Comparison of ENCODE assay signal across 12 cellular contexts in the genomic region with DNA sequence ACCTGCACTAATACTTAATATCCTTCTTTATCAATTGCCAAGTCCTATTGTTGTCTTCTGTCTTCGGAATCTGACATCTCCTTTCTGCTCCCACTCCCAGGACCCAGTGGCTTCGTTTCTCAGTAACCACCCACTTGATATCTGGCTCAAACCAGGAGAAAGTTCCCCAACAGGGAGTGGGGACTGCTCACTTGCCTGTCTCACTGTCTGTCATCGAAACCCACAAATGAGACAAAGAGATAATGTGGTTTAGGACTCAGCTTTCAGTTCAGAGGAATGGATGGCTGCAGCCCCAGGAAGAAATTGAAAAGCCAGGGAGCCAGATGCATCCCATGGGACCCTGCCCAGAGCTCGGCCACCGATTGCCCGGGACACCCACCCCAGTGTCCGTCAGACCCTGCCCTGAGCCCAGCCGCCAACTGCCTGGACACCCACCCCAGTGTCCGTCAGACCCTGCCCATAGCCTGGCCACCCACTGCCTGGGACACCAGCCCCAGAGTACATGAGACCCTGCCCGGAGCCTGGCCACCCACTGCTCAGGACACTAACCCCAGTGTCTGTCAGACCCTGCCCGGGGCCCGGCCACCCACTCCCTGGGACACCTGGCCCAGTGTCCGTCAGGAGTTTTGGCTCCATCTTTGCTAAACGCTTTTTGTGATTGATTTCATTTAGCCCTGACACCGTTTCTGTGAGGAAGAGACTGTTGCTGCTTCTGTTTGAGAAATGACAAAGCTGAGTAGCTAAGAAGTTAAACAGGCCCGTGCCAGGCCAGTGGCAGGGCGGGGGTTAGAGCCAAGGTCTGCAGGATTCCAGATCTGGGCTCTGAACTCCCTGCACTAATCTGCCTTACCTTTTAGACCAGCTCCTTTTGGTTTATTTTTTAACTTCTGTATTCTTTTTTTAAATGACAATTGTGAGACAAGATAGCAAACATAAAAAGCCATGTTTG.
DNase-seq lines count a peak whose midpoint lies in the region; ATAC-seq, FAIRE-seq and TF ChIP-seq lines count a peak whose summit lies in the region.
"Had no signal": no experiment of that assay in that cellular context is flagged by ENCODE, and none has a peak within 500 bp of the region (broad histone marks: within the 10 kb centered on the region; RNA-seq: fewer than 3 reads in every experiment).

No MANE protein-coding gene starts in this region.

- ATAC-seq in A549 = peak; percentile 54 to 66; a peak in 4 of 6 replicates
- ATAC-seq in GM18868 (IDR thresholded peaks at IDR 0.05; ENCODE audit: unreplicated experiment) = peak; percentile 9
- ATAC-seq: mucosa of descending colon had no signal

- H3K9me3 ChIP-seq in A549 (no peaks in the 10 kb centered on the region), SJSA1 (replicated peaks) (no peaks in the 10 kb centered on the region), kidney (ENCODE audit: control insufficient read depth in 1 of 2, low read length in 2 of 2) (no peaks in the 10 kb centered on the region)
- H3K9me3 ChIP-seq: mucosa of descending colon had no signal

- H3K36me3 ChIP-seq in SJSA1 (no peaks in the 10 kb centered on the region), kidney (ENCODE audit: control insufficient read depth in 1 of 2, insufficient read depth in 2 of 2, low read length in 2 of 2) (no peaks in the 10 kb centered on the region)

- WGBS in A549 (ENCODE audit: missing lambda C conversion rate) = 76% methylated on average over 15 of the region's 17 CpGs

- CTCF ChIA-PET in A549 (lab: Yijun Ruan, JAX) = interaction anchor here (0.9 kb wide), 1 partner anchor 571 kb away, joined by 3 read pairs; no protein-coding TSS in a partner anchor

- H3K9ac ChIP-seq in kidney (ENCODE audit: low read length in 2 of 2) = no peak overlapping the region

- TF ChIP-seq CTCF in A549 (IDR thresholded peaks at IDR 0.05) (no peak), kidney (IDR thresholded peaks at IDR 0.05; ENCODE audit: borderline replicate concordance, extremely low read depth, insufficient read depth) (no peak)

- no peak overlapping the region for H3K4me3 ChIP-seq in A549
- H3K4me3 ChIP-seq in SJSA1 = no peak overlapping the region
- H3K4me3 ChIP-seq in kidney (ENCODE audit: low read length in 2 of 2) = no peak overlapping the region
- H3K4me3 ChIP-seq: mucosa of descending colon had no signal

- no peak for TF ChIP-seq POLR2A in A549 (IDR thresholded peaks at IDR 0.05; ENCODE audit: low read length)

- H3K4me1 ChIP-seq in A549 (peaks cover 10% of the 10 kb centered on the region), SJSA1 (replicated peaks) (peaks cover 43% of the 10 kb centered on the region), kidney (ENCODE audit: control insufficient read depth in 1 of 2, insufficient read depth in 1 of 2, low read depth in 1 of 2, low read length in 2 of 2) (no peaks in the 10 kb centered on the region)

- no peak for TF ChIP-seq EP300 in A549 (IDR thresholded peaks at IDR 0.05)

- H3K27ac ChIP-seq in A549 = peak overlapping the region; percentile 31 to 44; a peak in 3 of 6 replicates
- H3K27ac ChIP-seq in SJSA1 = peak overlapping the region; percentile 41
- H3K27ac ChIP-seq in kidney (ENCODE audit: low read depth in 2 of 2, low read length in 2 of 2) = no peak overlapping the region

- TF ChIP-seq RAD21 in A549 (conservative IDR thresholded peaks at IDR 0.05 in 1 of 2, IDR thresholded peaks at IDR 0.05 in 1 of 2) = no peak

- DNase-seq in A549 (ENCODE audit: low read depth in 1 of 2, low spot score in 1 of 2) (no peak), SJSA1 (ENCODE audit: low read depth in 1 of 2, low spot score in 2 of 2) (peak; percentile 23 to 48), kidney (peak; percentile 73), posterior vena cava (ENCODE audit: low spot score) (no peak), 8988T (no peak), head of caudate nucleus (no peak), AG08396 (ENCODE audit: low spot score) (no peak)
- DNase-seq: DND-41, mucosa of descending colon, NCI-H2029, NCI-H82 had no signal

- no peaks in the 10 kb centered on the region for H3K27me3 ChIP-seq in SJSA1 (replicated peaks)

- intact Hi-C loops in kidney (cut with DNase I) (no loop called here), posterior vena cava (cut with DNase I) (no loop called here), head of caudate nucleus (cut with DNase I) (no loop called here)

- FAIRE-seq in A549 (lab: Jason Lieb, UNC) = no peak
- FAIRE-seq in kidney (lab: Jason Lieb, UNC) = no peak

- POLR2A ChIA-PET in A549 (lab: Yijun Ruan, JAX) = no interaction called here

- H3K4me2 ChIP-seq in A549 = 0 out of 3 replicates have a peak overlapping the region, but pooled peaks have one; percentile 29

TF ChIP-seq in A549, 52 proteins besides CTCF, POLR2A, EP300 and RAD21:
- TF ChIP-seq CBX8 (IDR thresholded peaks at IDR 0.05) (no peak), CHD4 (IDR thresholded peaks at IDR 0.05; ENCODE audit: borderline replicate concordance) (no peak), CEBPB (IDR thresholded peaks at IDR 0.05) (no peak), BHLHE40 (IDR thresholded peaks at IDR 0.05; ENCODE audit: low read depth, low read length) (no peak), CBX2 (IDR thresholded peaks at IDR 0.05; ENCODE audit: borderline replicate concordance, low read depth) (no peak)
- TF ChIP-seq, protein P1, sequence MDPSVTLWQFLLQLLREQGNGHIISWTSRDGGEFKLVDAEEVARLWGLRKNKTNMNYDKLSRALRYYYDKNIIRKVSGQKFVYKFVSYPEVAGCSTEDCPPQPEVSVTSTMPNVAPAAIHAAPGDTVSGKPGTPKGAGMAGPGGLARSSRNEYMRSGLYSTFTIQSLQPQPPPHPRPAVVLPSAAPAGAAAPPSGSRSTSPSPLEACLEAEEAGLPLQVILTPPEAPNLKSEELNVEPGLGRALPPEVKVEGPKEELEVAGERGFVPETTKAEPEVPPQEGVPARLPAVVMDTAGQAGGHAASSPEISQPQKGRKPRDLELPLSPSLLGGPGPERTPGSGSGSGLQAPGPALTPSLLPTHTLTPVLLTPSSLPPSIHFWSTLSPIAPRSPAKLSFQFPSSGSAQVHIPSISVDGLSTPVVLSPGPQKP (IDR thresholded peaks at IDR 0.05; ENCODE audit: low read depth, low read length) = no peak

Comparison
In these comparisons a context has a peak if more than half of its experiments do, and no peak if none do; other contexts are left out.
1. DNase-seq: peak in SJSA1 (2 of 2) and kidney (single experiment); none in A549 (0 of 2), posterior vena cava (single experiment), 8988T (single experiment), head of caudate nucleus (0 of 42) and AG08396 (single experiment).
2. H3K27ac ChIP-seq: peak in A549 (2 of 2) and SJSA1 (single experiment); none in kidney (0 of 2).